Comparison of ENCODE assay signal across 10 cellular contexts in the genomic region with DNA sequence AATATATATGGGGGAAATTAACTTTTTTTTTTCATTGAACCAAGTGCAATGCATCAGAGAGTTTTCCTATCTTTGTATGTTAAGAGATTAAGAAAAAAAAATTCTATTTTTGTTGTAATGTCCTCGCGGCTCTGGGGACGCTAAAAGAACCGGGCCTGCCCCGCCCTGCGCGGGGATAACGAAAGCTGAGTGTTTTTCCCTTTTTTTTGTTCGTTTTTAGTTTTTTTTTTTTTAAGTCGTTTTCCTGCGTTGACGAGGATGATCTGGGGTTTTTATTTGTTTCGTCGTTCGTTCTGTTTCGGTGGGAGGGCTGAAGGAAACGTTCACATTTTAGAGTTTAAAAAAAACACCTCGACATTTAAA. TPM values are rescaled to one million over a fixed set of nuclear protein-coding genes. Genes with fewer than 3 reads are reported as not detected.
DNase-seq lines count a peak whose midpoint lies in the region; ATAC-seq and TF ChIP-seq lines count a peak whose summit lies in the region.
"Had no signal": no experiment of that assay in that cellular context is flagged by ENCODE, and none has a peak within 500 bp of the region (broad histone marks: within the 10 kb centered on the region; RNA-seq: fewer than 3 reads in every experiment).

No MANE protein-coding gene starts in this region.

- H3K4me3 ChIP-seq in heart right ventricle = peak overlapping the region in 7 of 10 donors; percentile 45 to 65 (median 57)
- H3K4me3 ChIP-seq in mononuclear cell (ENCODE audit: low read length) = peak overlapping the region; percentile 49
- peak overlapping the region in 2 of 4 donors; percentile 55 to 59 for H3K4me3 ChIP-seq in upper lobe of left lung
- H3K4me3 ChIP-seq in A673 (ENCODE audit: low read depth, low read length, poor library complexity, severe bottlenecking) = no peak overlapping the region
- H3K4me3 ChIP-seq: SJSA1 had no signal

- CTCF ChIA-PET in A673 (lab: Charles Lee) = no interaction called here

- BruUV-seq in A673 (replicated peaks; lab: Mats Ljungman, UMichigan) = no TSS peak

- POLR2A ChIA-PET in A673 (lab: Charles Lee; ENCODE audit: low non-redundant PET) = no interaction called here

- peaks cover 0 to 27% (median 0%) of the 10 kb centered on the region in 9 donors for H3K36me3 ChIP-seq in heart right ventricle
- peaks cover 0 to 15% (median 7%) of the 10 kb centered on the region in 4 donors for H3K36me3 ChIP-seq in upper lobe of left lung
- no peaks in the 10 kb centered on the region for H3K36me3 ChIP-seq in A673 (ENCODE audit: insufficient read depth, low read length, poor library complexity, severe bottlenecking)

- 22 to 30% methylated on average over 18 of the region's 18 CpGs for WGBS in heart right ventricle, 2 donors
- WGBS in upper lobe of left lung, 2 donors = 39 to 45% methylated on average over 18 of the region's 18 CpGs

- no peak for TF ChIP-seq POLR2A in upper lobe of left lung (IDR thresholded peaks at IDR 0.05)

- no peaks in the 10 kb centered on the region for H3K27me3 ChIP-seq in heart right ventricle
- peaks cover 3% of the 10 kb centered on the region for H3K27me3 ChIP-seq in mononuclear cell (ENCODE audit: insufficient read depth, low read length)
- no peaks in the 10 kb centered on the region for H3K27me3 ChIP-seq in upper lobe of left lung
- H3K27me3 ChIP-seq in A673 (replicated peaks; ENCODE audit: insufficient read depth, low read depth, low read length, poor library complexity) = no peaks in the 10 kb centered on the region
- H3K27me3 ChIP-seq: SJSA1 had no signal

- H3K4me1 ChIP-seq in heart right ventricle (peaks cover 30 to 97% (median 91%) of the 10 kb centered on the region in 9 donors), mononuclear cell (ENCODE audit: insufficient read depth, low read length) (peaks cover 70% of the 10 kb centered on the region), upper lobe of left lung (peaks cover 70 to 98% (median 86%) of the 10 kb centered on the region in 4 donors), A673 (ENCODE audit: insufficient read depth, low read length, poor library complexity, severe bottlenecking) (peaks cover 23% of the 10 kb centered on the region)
- H3K4me1 ChIP-seq: SJSA1 had no signal

- no peak overlapping the region for H3K27ac Mint-ChIP-seq in activated T-helper 17 cell treated with anti-CD3 and anti-CD28 coated beads, Interleukin-2, amount 50 U/mL, for 72 hours

- DNase-seq in heart right ventricle = peak in 1 of 2 donors; percentile 25
- DNase-seq in left cardiac atrium = no peak
- DNase-seq in upper lobe of left lung = no peak
- DNase-seq in A673 (ENCODE audit: low spot score) = no peak
- DNase-seq: activated CD8-positive, alpha-beta memory T cell treated with anti-CD3 and anti-CD28 coated beads, Interleukin-2, amount 50 U/mL, for 48 hours had no signal

- intact Hi-C loops in heart right ventricle (cut with DNase I) = no loop called here
- intact Hi-C loops in left cardiac atrium (cut with DNase I) = loop anchor here in 1 of 2 donors (10.0 kb wide), 1 partner anchor 168 kb away; no protein-coding TSS in a partner anchor
- intact Hi-C loops in A673 (cut with micrococcal nuclease; ENCODE audit: unreplicated experiment) = no loop called here

- H3K9me3 ChIP-seq in heart right ventricle = no peaks in the 10 kb centered on the region
- H3K9me3 ChIP-seq in mononuclear cell (ENCODE audit: low read depth, low read length) = no peaks in the 10 kb centered on the region
- H3K9me3 ChIP-seq in upper lobe of left lung = no peaks in the 10 kb centered on the region
- no peaks in the 10 kb centered on the region for H3K9me3 ChIP-seq in A673 (ENCODE audit: low read depth, low read length, poor library complexity, severe bottlenecking)
- H3K9me3 ChIP-seq: SJSA1 had no signal

- H3K4me3 Mint-ChIP-seq in activated T-helper 17 cell treated with anti-CD3 and anti-CD28 coated beads, Interleukin-2, amount 50 U/mL, for 72 hours = peak overlapping the region; percentile 47

- H3K9me3 Mint-ChIP-seq in activated T-helper 17 cell treated with anti-CD3 and anti-CD28 coated beads, Interleukin-2, amount 50 U/mL, for 72 hours = no peaks in the 10 kb centered on the region

- H3K27me3 Mint-ChIP-seq in activated T-helper 17 cell treated with anti-CD3 and anti-CD28 coated beads, Interleukin-2, amount 50 U/mL, for 72 hours = peaks cover 14% of the 10 kb centered on the region

- H3K4me1 Mint-ChIP-seq in activated T-helper 17 cell treated with anti-CD3 and anti-CD28 coated beads, Interleukin-2, amount 50 U/mL, for 72 hours = peaks cover 25% of the 10 kb centered on the region

- ATAC-seq in heart right ventricle (no peak), left cardiac atrium (no peak), upper lobe of left lung (ENCODE audit: low FRiP score in 2 of 2) (no peak), HG02623 (IDR thresholded peaks at IDR 0.05; ENCODE audit: unreplicated experiment) (no peak), GM21515 (IDR thresholded peaks at IDR 0.05; ENCODE audit: unreplicated experiment) (no peak)
- ATAC-seq in activated T-helper 17 cell treated with anti-CD3 and anti-CD28 coated beads, Interleukin-2, amount 50 U/mL, for 72 hours (replicated peaks) = no peak

- peaks cover 8% of the 10 kb centered on the region for H3K36me3 Mint-ChIP-seq in activated T-helper 17 cell treated with anti-CD3 and anti-CD28 coated beads, Interleukin-2, amount 50 U/mL, for 72 hours (ENCODE audit: low read depth)

- TF ChIP-seq CTCF in heart right ventricle (IDR thresholded peaks at IDR 0.05) = no peak
- no peak for TF ChIP-seq CTCF in upper lobe of left lung (IDR thresholded peaks at IDR 0.05)
- no peak for TF ChIP-seq CTCF in A673 (conservative IDR thresholded peaks at IDR 0.05; ENCODE audit: low read depth, low read length)

- H3K27ac ChIP-seq in heart right ventricle (peak overlapping the region; percentile 52 to 96 (median 91)), upper lobe of left lung (peak overlapping the region; percentile 92 to 98 (median 95)), A673 (ENCODE audit: low read depth, low read length, poor library complexity, severe bottlenecking) (no peak overlapping the region)
- H3K27ac ChIP-seq: SJSA1 had no signal

- TF ChIP-seq EP300 in upper lobe of left lung (IDR thresholded peaks at IDR 0.05) = no peak

RNA-seq across cellular contexts. Expression of a gene that starts 5.7 kb away (rescaled TPM):
- total RNA-seq in heart right ventricle = 1 to 10 TPM; 3.4 to 9.9 (median 6.1) TPM
- 10 to 100 TPM; 11.5 to 13.0 TPM for polyA plus RNA-seq in heart right ventricle
- 1 to 10 TPM; 7.5 to 9.0 TPM for total RNA-seq in left cardiac atrium
- total RNA-seq in activated T-helper 17 cell treated with anti-CD3 and anti-CD28 coated beads, Interleukin-2, amount 50 U/mL, for 72 hours = 1 to 10 TPM; 1.1 to 1.6 TPM
- total RNA-seq in mononuclear cell = 20.5 TPM
- total RNA-seq in upper lobe of left lung = 10 to 100 TPM; 22.6 to 55.5 (median 31.4) TPM
- total RNA-seq in A673 (2021) = not detected in 2 replicates
- total RNA-seq: SJSA1 had no signal

RNA-seq across cellular contexts. Expression of a gene that starts 19.6 kb away (rescaled TPM):
- total RNA-seq in heart right ventricle (10 to 100 TPM; 10.5 to 22.4 (median 14.2) TPM), left cardiac atrium (10 to 100 TPM; 18.4 to 20.9 TPM), mononuclear cell (30.7 TPM), upper lobe of left lung (10 to 100 TPM; 27.2 to 92.2 (median 33.1) TPM), A673 (2021) (85.7 and 109 TPM in 2 replicates)
- 10 to 100 TPM; 33.1 to 54.0 TPM for polyA plus RNA-seq in heart right ventricle
- total RNA-seq in activated T-helper 17 cell treated with anti-CD3 and anti-CD28 coated beads, Interleukin-2, amount 50 U/mL, for 72 hours = 10 to 100 TPM; 66.4 to 83.2 TPM

RNA-seq across cellular contexts. Expression of a gene that starts 21.1 kb away (rescaled TPM):
- total RNA-seq in heart right ventricle = 10 to 100 TPM; 31.1 to 58.0 (median 35.1) TPM
- polyA plus RNA-seq in heart right ventricle = 10 to 100 TPM; 23.9 to 25.0 TPM
- 10 to 100 TPM; 34.9 to 47.8 TPM for total RNA-seq in left cardiac atrium
- 10 to 100 TPM; 70.8 to 80.6 TPM for total RNA-seq in activated T-helper 17 cell treated with anti-CD3 and anti-CD28 coated beads, Interleukin-2, amount 50 U/mL, for 72 hours
- total RNA-seq in mononuclear cell = 16.0 TPM
- total RNA-seq in upper lobe of left lung = 10 to 100 TPM; 22.0 to 96.1 (median 55.7) TPM
- 119 and 126 TPM in 2 replicates for total RNA-seq in A673 (2021)

RNA-seq across cellular contexts. Expression of a gene that starts 53.2 kb away (rescaled TPM):
- total RNA-seq in heart right ventricle (10 to 100 TPM; 18.7 to 50.4 (median 25.4) TPM), left cardiac atrium (10 to 100 TPM; 30.0 to 36.1 TPM), mononuclear cell (71.7 TPM), upper lobe of left lung (100 to 1,000 TPM in 4 of 6 donors, 10 to 100 TPM in 2; 80.0 to 348 (median 107) TPM), A673 (2021) (63.3 and 69.5 TPM in 2 replicates)
- polyA plus RNA-seq in heart right ventricle = 10 to 100 TPM; 60.5 to 69.9 TPM
- 10 to 100 TPM; 76.4 to 91.3 TPM for total RNA-seq in activated T-helper 17 cell treated with anti-CD3 and anti-CD28 coated beads, Interleukin-2, amount 50 U/mL, for 72 hours

RNA-seq across cellular contexts. Expression of a gene that starts 53.3 kb away (rescaled TPM):
- total RNA-seq in heart right ventricle (10 to 100 TPM; 19.2 to 54.6 (median 36.0) TPM), left cardiac atrium (10 to 100 TPM; 36.9 to 61.3 TPM), mononuclear cell (222 TPM), upper lobe of left lung (100 to 1,000 TPM in 4 of 6 donors, 10 to 100 TPM in 2; 94.3 to 246 (median 129) TPM), A673 (2021) (148 and 164 TPM in 2 replicates)
- 10 to 100 TPM; 29.5 to 42.8 TPM for polyA plus RNA-seq in heart right ventricle
- total RNA-seq in activated T-helper 17 cell treated with anti-CD3 and anti-CD28 coated beads, Interleukin-2, amount 50 U/mL, for 72 hours = 100 to 1,000 TPM in 1 of 2 donors, 10 to 100 TPM in 1; 85.9 to 140 TPM
